In genomic region chr1:86975993-86976392, GRCh38 we compare ENCODE assay signal across 16 cellular contexts.
DNase-seq lines count a peak whose midpoint lies in the region; ATAC-seq and TF ChIP-seq lines count a peak whose summit lies in the region.
"Had no signal": no experiment of that assay in that cellular context is flagged by ENCODE, and none has a peak within 500 bp of the region (broad histone marks: within the 10 kb centered on the region; RNA-seq: fewer than 3 reads in every experiment).

No MANE protein-coding gene starts in this region.

- H3K27me3 Mint-ChIP-seq in GM23338 (ENCODE audit: insufficient read depth, low read depth, poor library complexity): peaks cover under 1% of the 10 kb centered on the region
- H3K27me3 Mint-ChIP-seq: CD4-positive, CD25-positive, alpha-beta regulatory T cell had no signal

- H3K4me1 ChIP-seq in GM23338 (ENCODE audit: insufficient read depth): peaks cover 17% of the 10 kb centered on the region
- H3K4me1 ChIP-seq in ectodermal cell (ENCODE audit: control insufficient read depth, insufficient read depth, low read length): peaks cover 7% of the 10 kb centered on the region

- TF ChIP-seq CTCF in GM23338 (conservative IDR thresholded peaks at IDR 0.05; ENCODE audit: low read depth in 2 of 2) (no peak), neural cell (IDR thresholded peaks at IDR 0.05; ENCODE audit: poor library complexity, severe bottlenecking) (no peak)

- H3F3A ChIP-seq in GM23338 (replicated peaks; ENCODE audit: low read depth) (no peaks in the 10 kb centered on the region), neural cell (ENCODE audit: insufficient read depth, low read length, poor library complexity, severe bottlenecking) (no peaks in the 10 kb centered on the region)

- peaks cover 6% of the 10 kb centered on the region; the same call in 1 of the 2 replicates for H4K20me1 ChIP-seq in GM23338 (replicated peaks; ENCODE audit: insufficient read depth)
- H4K20me1 ChIP-seq in neural cell (ENCODE audit: insufficient read depth): no peaks in the 10 kb centered on the region

- H2AFZ ChIP-seq in GM23338 (no peak overlapping the region), neural cell (ENCODE audit: low read depth, low read length) (no peak overlapping the region)
- H2AFZ ChIP-seq: GM23248 had no signal

- 67 to 80% methylated on average over 2 of the region's 2 CpGs for WGBS in ectodermal cell, 2 experiments

- no peaks in the 10 kb centered on the region for H3K36me3 Mint-ChIP-seq in GM23338 (ENCODE audit: low read depth)

- no peaks in the 10 kb centered on the region for H3K9me3 Mint-ChIP-seq in GM23338
- H3K9me3 Mint-ChIP-seq: HFFc6 had no signal

- peaks cover 1% of the 10 kb centered on the region; the same call in 1 of the 2 replicates for H3K9me2 ChIP-seq in GM23338 (ENCODE audit: insufficient read depth)
- H3K9me2 ChIP-seq in neural cell (ENCODE audit: insufficient read depth, low read length): no peaks in the 10 kb centered on the region

- no peak overlapping the region for H3K4me3 ChIP-seq in GM23338
- no peak overlapping the region for H3K4me3 ChIP-seq in ectodermal cell (ENCODE audit: insufficient read depth, low read depth, low read length)
- no peak overlapping the region for H3K4me3 ChIP-seq in neural cell (ENCODE audit: low read length)
- H3K4me3 ChIP-seq: GM23248 had no signal

- peaks cover 80% of the 10 kb centered on the region for H3K79me2 ChIP-seq in GM23338 (replicated peaks; ENCODE audit: insufficient read depth)
- H3K79me2 ChIP-seq in neural cell (replicated peaks; ENCODE audit: insufficient read depth, low read length): peaks cover 22% of the 10 kb centered on the region

- H3K4me1 Mint-ChIP-seq in GM23338: peaks cover 21% of the 10 kb centered on the region

- peak; percentile 89 for TF ChIP-seq EP300 in neural cell (conservative IDR thresholded peaks at IDR 0.05; ENCODE audit: poor library complexity, severe bottlenecking)

- H3K27me3 ChIP-seq in GM23338 (ENCODE audit: insufficient read depth): no peaks in the 10 kb centered on the region
- H3K27me3 ChIP-seq in ectodermal cell (ENCODE audit: control insufficient read depth, insufficient read depth, low read length, poor library complexity, severe bottlenecking): no peaks in the 10 kb centered on the region
- no peaks in the 10 kb centered on the region for H3K27me3 ChIP-seq in neural cell (ENCODE audit: insufficient read depth, low read depth, low read length)

- no peak overlapping the region for H3K27ac ChIP-seq in GM23338 (ENCODE audit: low read depth)
- H3K27ac ChIP-seq in ectodermal cell (ENCODE audit: insufficient read depth, low read depth, low read length, poor library complexity, severe bottlenecking): peak overlapping the region; percentile 27
- no peak overlapping the region for H3K27ac ChIP-seq in neural cell (ENCODE audit: low read length)
- H3K27ac ChIP-seq: GM23248 had no signal

- 0 out of 2 replicates have a peak overlapping the region, but pooled peaks have one; percentile 14 for H3K27ac Mint-ChIP-seq in GM23338
- H3K27ac Mint-ChIP-seq: CD4-positive, CD25-positive, alpha-beta regulatory T cell; HFFc6 had no signal

- H3K4me2 ChIP-seq in GM23338 (peak overlapping the region; percentile 14; the same call in 1 of the 2 replicates), neural cell (ENCODE audit: low read length) (peak overlapping the region; percentile 22)

- no peaks in the 10 kb centered on the region for H3K36me3 ChIP-seq in GM23338 (ENCODE audit: insufficient read depth)
- H3K36me3 ChIP-seq in ectodermal cell (ENCODE audit: control insufficient read depth, insufficient read depth, low read length): no peaks in the 10 kb centered on the region
- no peaks in the 10 kb centered on the region for H3K36me3 ChIP-seq in neural cell (ENCODE audit: insufficient read depth, low read length)

- no peak for TF ChIP-seq RAD21 in neural cell (conservative IDR thresholded peaks at IDR 0.05)

- no peak overlapping the region for H3K9ac ChIP-seq in neural cell (ENCODE audit: low read length)
- H3K9ac ChIP-seq: GM23248 had no signal

- DNase-seq in GM23338 (ENCODE audit: low spot score): no peak
- peak; percentile 45 for DNase-seq in LHCN-M2 (ENCODE audit: low read depth)
- DNase-seq in NCI-H187 treated with DMSO at 0.1 percent for 48 hours (lab: John Stamatoyannopoulos, UW): no peak
- DNase-seq in activated gamma-delta T cell treated with Interleukin-2 at 50 U/mL for 16 hours: no peak
- DNase-seq: ACHN; CD4-positive, CD25-positive, alpha-beta regulatory T cell; DMS79 treated with DMSO at 0.1 percent for 48 hours; GM23248; HFFc6; NCI-H2081 treated with DMSO at 0.1 percent for 48 hours; NCI-H345; NCI-H69 had no signal

- H3K9me3 ChIP-seq in ectodermal cell (ENCODE audit: control insufficient read depth, low read length) (no peaks in the 10 kb centered on the region), neural cell (ENCODE audit: low read length) (no peaks in the 10 kb centered on the region)

- no peak for ATAC-seq in GM23338
- ATAC-seq in GM19023 (IDR thresholded peaks at IDR 0.05; ENCODE audit: unreplicated experiment): no peak
- ATAC-seq: HepG2 had no signal

- H3K4me3 Mint-ChIP-seq in GM23338: no peak overlapping the region; the same call in 2 of the 3 replicates
- H3K4me3 Mint-ChIP-seq: CD4-positive, CD25-positive, alpha-beta regulatory T cell; HFFc6 had no signal

TF ChIP-seq in neural cell, 6 proteins besides CTCF, POLR2A, EP300 and RAD21:
- no peak for TF ChIP-seq MXI1 (conservative IDR thresholded peaks at IDR 0.05; ENCODE audit: poor library complexity, severe bottlenecking)
- TF ChIP-seq POLR2AphosphoS5 (IDR thresholded peaks at IDR 0.05): peak; percentile 51
- TF ChIP-seq REST (IDR thresholded peaks at IDR 0.05; ENCODE audit: borderline replicate concordance): peak; percentile 41
